11 cellular contexts compared by ENCODE assay signal in genomic region chr2:228446732-228447131, GRCh38.
A peak's percentile ranks its signal among the peaks of the same experiment; 100 is the strongest.
DNase-seq lines count a peak whose midpoint lies in the region; ATAC-seq and TF ChIP-seq lines count a peak whose summit lies in the region.
"Had no signal": no experiment of that assay in that cellular context is flagged by ENCODE, and none has a peak within 500 bp of the region (broad histone marks: within the 10 kb centered on the region; RNA-seq: fewer than 3 reads in every experiment).

No MANE protein-coding gene starts in this region.

- H3K36me3 ChIP-seq in esophagus squamous epithelium: no peaks in the 10 kb centered on the region
- H3K36me3 ChIP-seq: adrenal gland, thyroid gland had no signal

- no peaks in the 10 kb centered on the region for H3K36me3 Mint-ChIP-seq in naive thymus-derived CD8-positive, alpha-beta T cell

- H3K27me3 ChIP-seq in esophagus squamous epithelium: no peaks in the 10 kb centered on the region
- H3K27me3 ChIP-seq: adrenal gland, thyroid gland had no signal

- DNase-seq in COLO668 (lab: John Stamatoyannopoulos, UW; ENCODE audit: unreplicated experiment) (peak; percentile 79), LHCN-M2 (ENCODE audit: low read depth) (peak; percentile 15), NCI-H748 (lab: John Stamatoyannopoulos, UW; ENCODE audit: unreplicated experiment) (peak; percentile 91), fibroblast of the aortic adventitia (ENCODE audit: low read depth) (peak; percentile 8), esophagus squamous epithelium (lab: John Stamatoyannopoulos, UW) (no peak), SKM-1 (lab: John Stamatoyannopoulos, UW; ENCODE audit: unreplicated experiment) (no peak), AG08396 (ENCODE audit: low spot score) (no peak)
- no peak for DNase-seq in naive thymus-derived CD8-positive, alpha-beta T cell
- DNase-seq: adrenal gland, H7, thyroid gland had no signal

- no peak overlapping the region for H3K27ac Mint-ChIP-seq in naive thymus-derived CD8-positive, alpha-beta T cell

- H3K27me3 Mint-ChIP-seq in naive thymus-derived CD8-positive, alpha-beta T cell: no peaks in the 10 kb centered on the region

- TF ChIP-seq CTCF in fibroblast of the aortic adventitia (IDR thresholded peaks at IDR 0.05; ENCODE audit: insufficient read depth, low read length): no peak
- TF ChIP-seq CTCF in esophagus squamous epithelium (IDR thresholded peaks at IDR 0.05): no peak

- POLR2A ChIA-PET in naive thymus-derived CD8-positive, alpha-beta T cell (lab: Charles Lee): no interaction called here

- TF ChIP-seq POLR2A in esophagus squamous epithelium (IDR thresholded peaks at IDR 0.05): no peak

- no peak for ATAC-seq in naive thymus-derived CD8-positive, alpha-beta T cell

- H3K27ac ChIP-seq in esophagus squamous epithelium: no peak overlapping the region
- H3K27ac ChIP-seq: adrenal gland, thyroid gland had no signal

- WGBS in esophagus squamous epithelium, 2 donors: 44 to 61% methylated on average over 4 of the region's 4 CpGs

- H3K9me3 ChIP-seq in esophagus squamous epithelium: no peaks in the 10 kb centered on the region
- H3K9me3 ChIP-seq: thyroid gland had no signal

- H3K4me3 ChIP-seq in fibroblast of the aortic adventitia (ENCODE audit: low read depth, low read length): no peak overlapping the region
- H3K4me3 ChIP-seq in esophagus squamous epithelium: no peak overlapping the region
- H3K4me3 ChIP-seq: adrenal gland, thyroid gland had no signal

- no peak overlapping the region for H3K4me3 Mint-ChIP-seq in naive thymus-derived CD8-positive, alpha-beta T cell

- H3K9me3 Mint-ChIP-seq in naive thymus-derived CD8-positive, alpha-beta T cell: peaks cover 0 to 12% (median 3%) of the 10 kb centered on the region in 9 donors

- H3K4me1 ChIP-seq in esophagus squamous epithelium: no peaks in the 10 kb centered on the region
- H3K4me1 ChIP-seq: adrenal gland, thyroid gland had no signal

- intact Hi-C loops in esophagus squamous epithelium (cut with DNase I): no loop called here

- no peaks in the 10 kb centered on the region for H3K4me1 Mint-ChIP-seq in naive thymus-derived CD8-positive, alpha-beta T cell

Comparison
In these comparisons a context has a peak if more than half of its experiments do, and no peak if none do; other contexts are left out.
1. DNase-seq: peak in COLO668 (single experiment), LHCN-M2 (single experiment), NCI-H748 (single experiment) and fibroblast of the aortic adventitia (single experiment); none in naive thymus-derived CD8-positive, alpha-beta T cell (0 of 10), esophagus squamous epithelium (single experiment), SKM-1 (single experiment) and AG08396 (single experiment).